1 cellular context compared by ENCODE assay signal in the genomic region with DNA sequence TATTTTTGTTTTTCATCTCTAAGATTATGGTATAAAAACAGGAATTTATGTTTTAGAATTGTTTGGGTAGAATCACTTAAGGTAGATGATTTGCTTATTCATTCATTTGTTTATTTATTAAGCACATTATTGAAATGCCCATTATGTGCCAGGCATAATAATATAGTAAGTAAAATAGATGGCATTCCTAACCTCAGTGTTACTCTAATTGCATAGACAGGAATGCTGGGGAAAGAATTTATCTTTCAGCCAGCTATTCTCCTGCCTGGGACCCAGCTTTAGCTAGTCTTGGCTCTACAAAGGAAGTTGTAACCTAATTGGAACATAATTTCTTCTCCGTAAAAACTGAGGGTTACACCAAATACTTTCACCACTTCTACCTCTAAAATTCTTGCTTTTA.
TF ChIP-seq lines count a peak whose summit lies in the region.

No MANE protein-coding gene starts in this region.

TF ChIP-seq in GM23338, 12 proteins besides CTCF, POLR2A, EP300 and RAD21 (continued from another document):
- TF ChIP-seq, protein P1, sequence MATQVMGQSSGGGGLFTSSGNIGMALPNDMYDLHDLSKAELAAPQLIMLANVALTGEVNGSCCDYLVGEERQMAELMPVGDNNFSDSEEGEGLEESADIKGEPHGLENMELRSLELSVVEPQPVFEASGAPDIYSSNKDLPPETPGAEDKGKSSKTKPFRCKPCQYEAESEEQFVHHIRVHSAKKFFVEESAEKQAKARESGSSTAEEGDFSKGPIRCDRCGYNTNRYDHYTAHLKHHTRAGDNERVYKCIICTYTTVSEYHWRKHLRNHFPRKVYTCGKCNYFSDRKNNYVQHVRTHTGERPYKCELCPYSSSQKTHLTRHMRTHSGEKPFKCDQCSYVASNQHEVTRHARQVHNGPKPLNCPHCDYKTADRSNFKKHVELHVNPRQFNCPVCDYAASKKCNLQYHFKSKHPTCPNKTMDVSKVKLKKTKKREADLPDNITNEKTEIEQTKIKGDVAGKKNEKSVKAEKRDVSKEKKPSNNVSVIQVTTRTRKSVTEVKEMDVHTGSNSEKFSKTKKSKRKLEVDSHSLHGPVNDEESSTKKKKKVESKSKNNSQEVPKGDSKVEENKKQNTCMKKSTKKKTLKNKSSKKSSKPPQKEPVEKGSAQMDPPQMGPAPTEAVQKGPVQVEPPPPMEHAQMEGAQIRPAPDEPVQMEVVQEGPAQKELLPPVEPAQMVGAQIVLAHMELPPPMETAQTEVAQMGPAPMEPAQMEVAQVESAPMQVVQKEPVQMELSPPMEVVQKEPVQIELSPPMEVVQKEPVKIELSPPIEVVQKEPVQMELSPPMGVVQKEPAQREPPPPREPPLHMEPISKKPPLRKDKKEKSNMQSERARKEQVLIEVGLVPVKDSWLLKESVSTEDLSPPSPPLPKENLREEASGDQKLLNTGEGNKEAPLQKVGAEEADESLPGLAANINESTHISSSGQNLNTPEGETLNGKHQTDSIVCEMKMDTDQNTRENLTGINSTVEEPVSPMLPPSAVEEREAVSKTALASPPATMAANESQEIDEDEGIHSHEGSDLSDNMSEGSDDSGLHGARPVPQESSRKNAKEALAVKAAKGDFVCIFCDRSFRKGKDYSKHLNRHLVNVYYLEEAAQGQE (IDR thresholded peaks at IDR 0.05; ENCODE audit: unreplicated experiment): no peak
- no peak for TF ChIP-seq ZNF331 (CRISPR knock-in tag; IDR thresholded peaks at IDR 0.05; ENCODE audit: low read depth)
TF ChIP-seq in GM23338: peak in this region for 0.
